In genomic region chr22:22010358-22010757, GRCh38 we compare ENCODE assay signal across 32 cellular contexts.
"Had no signal": no experiment of that assay in that cellular context is flagged by ENCODE, and none has a peak within 500 bp of the region (broad histone marks: within the 10 kb centered on the region; RNA-seq: fewer than 3 reads in every experiment).

No MANE protein-coding gene starts in this region.

- H3K27ac ChIP-seq: brain microvascular endothelial cell, KMS-11, Peyer's patch, SJSA1 had no signal

- FAIRE-seq: TTC549 had no signal

- H3K4me1 Mint-ChIP-seq: activated naive CD8-positive, alpha-beta T cell treated with anti-CD3 and anti-CD28 coated beads, Interleukin-2, amount 50 U/mL, for 24 hours had no signal

- H3K4me2 ChIP-seq: KMS-11, SK-N-SH had no signal

- H3K36me3 ChIP-seq: brain microvascular endothelial cell, Peyer's patch, SJSA1 had no signal

- H3K4me3 ChIP-seq: Peyer's patch, SJSA1 had no signal

- H3K9me3 Mint-ChIP-seq: activated CD4-positive, alpha-beta memory T cell treated with anti-CD3 and anti-CD28 coated beads, Interleukin-2, amount 10 ng/mL, durations not matched to agents 7 days and 5 days; activated naive CD4-positive, alpha-beta T cell treated with anti-CD3 and anti-CD28 coated beads, Interleukin-2, amount 50 U/mL, for 72 hours; activated T-cell treated with anti-CD3 and anti-CD28 coated beads, Interleukin-2, amount 50 U/mL, for 24 hours; T-helper 1 cell treated with Interleukin-12 subunit alpha and Interleukin-12 subunit beta and Interleukin-4 antibody, amounts not matched to agents 30 μg/mL and 1 μg/mL, for 36 hours; T-helper 2 cell treated with Interferon-gamma antibody and Interleukin-4, amounts not matched to agents 5 μg/mL and 100 μg/mL, for 36 hours had no signal

- H3K9me2 ChIP-seq: SK-N-SH had no signal

- H3K36me3 Mint-ChIP-seq: activated naive CD4-positive, alpha-beta T cell treated with anti-CD3 and anti-CD28 coated beads, Interleukin-2, amount 50 U/mL, for 72 hours; WTC11 had no signal

- H3K4me1 ChIP-seq: Peyer's patch, SJSA1 had no signal

- ATAC-seq: PC-3, WTC11 had no signal

- H3K27me3 ChIP-seq: Peyer's patch had no signal

- H3K4me3 Mint-ChIP-seq: activated CD4-positive, alpha-beta memory T cell treated with anti-CD3 and anti-CD28 coated beads, Interleukin-2, amount 10 ng/mL, durations not matched to agents 7 days and 5 days; activated naive CD4-positive, alpha-beta T cell treated with anti-CD3 and anti-CD28 coated beads for 36 hours; activated naive CD8-positive, alpha-beta T cell treated with anti-CD3 and anti-CD28 coated beads, Interleukin-2, amount 50 U/mL, for 24 hours; activated T-cell treated with anti-CD3 and anti-CD28 coated beads, Interleukin-2, amount 50 U/mL, for 24 hours; T-helper 1 cell treated with Interleukin-12 subunit alpha and Interleukin-12 subunit beta and Interleukin-4 antibody, amounts not matched to agents 30 μg/mL and 1 μg/mL, for 36 hours; T-helper 2 cell treated with Interferon-gamma antibody and Interleukin-4, amounts not matched to agents 5 μg/mL and 100 μg/mL, for 36 hours; WTC11 had no signal

- H3K27ac Mint-ChIP-seq: activated CD4-positive, alpha-beta memory T cell treated with anti-CD3 and anti-CD28 coated beads, Interleukin-2, amount 10 ng/mL, durations not matched to agents 7 days and 5 days; activated naive CD4-positive, alpha-beta T cell treated with anti-CD3 and anti-CD28 coated beads for 36 hours; activated naive CD4-positive, alpha-beta T cell treated with anti-CD3 and anti-CD28 coated beads, Interleukin-2, amount 50 U/mL, for 72 hours; activated naive CD8-positive, alpha-beta T cell treated with anti-CD3 and anti-CD28 coated beads, Interleukin-2, amount 50 U/mL, for 24 hours; activated T-cell treated with anti-CD3 and anti-CD28 coated beads, Interleukin-2, amount 50 U/mL, for 24 hours; T-helper 1 cell treated with Interleukin-12 subunit alpha and Interleukin-12 subunit beta and Interleukin-4 antibody, amounts not matched to agents 30 μg/mL and 1 μg/mL, for 36 hours; T-helper 2 cell treated with Interferon-gamma antibody and Interleukin-4, amounts not matched to agents 5 μg/mL and 100 μg/mL, for 36 hours; WTC11 had no signal

- DNase-seq: activated CD4-positive, alpha-beta memory T cell treated with anti-CD3 and anti-CD28 coated beads, Interleukin-2, amount 10 ng/mL, durations not matched to agents 7 days and 5 days; activated CD4-positive, alpha-beta T cell treated with anti-CD3 and anti-CD28 coated beads for 4 hours; activated CD4-positive, alpha-beta T cell treated with anti-CD3 and anti-CD28 coated beads, Interleukin-2, amount 50 U/mL, for 1 hour; activated CD4-positive, CD25-positive, alpha-beta regulatory T cell treated with anti-CD3 and anti-CD28 coated beads, Interleukin-2, amount 50 U/mL, for 72 hours; activated gamma-delta T cell treated with Interleukin-2 at 50 U/mL for 16 hours; activated naive CD4-positive, alpha-beta T cell treated with anti-CD3 and anti-CD28 coated beads for 36 hours; activated naive CD8-positive, alpha-beta T cell treated with anti-CD3 and anti-CD28 coated beads, Interleukin-2, amount 50 U/mL, for 24 hours; activated T-cell treated with anti-CD3 and anti-CD28 coated beads, Interleukin-2, amount 50 U/mL, for 24 hours; anterior cingulate cortex; brain microvascular endothelial cell; central memory CD4-positive, alpha-beta T cell; NCI-H1092; NCI-H146; NCI-H187; NCI-H2029 treated with DMSO at 0.1 percent for 48 hours; NCI-H2107; NCI-H2171; NCI-H510A; NCI-H748 treated with DMSO at 0.1 percent for 48 hours; NK-92 treated with Interleukin-12 subunit alpha and Interleukin-12 subunit beta, amount 100 ng/mL, for 24 hours; Peyer's patch; RPMI8226; SHP77 treated with DMSO at 0.1 percent for 48 hours; SK-N-SH had no signal
